8 cellular contexts compared by ENCODE assay signal in the genomic region with DNA sequence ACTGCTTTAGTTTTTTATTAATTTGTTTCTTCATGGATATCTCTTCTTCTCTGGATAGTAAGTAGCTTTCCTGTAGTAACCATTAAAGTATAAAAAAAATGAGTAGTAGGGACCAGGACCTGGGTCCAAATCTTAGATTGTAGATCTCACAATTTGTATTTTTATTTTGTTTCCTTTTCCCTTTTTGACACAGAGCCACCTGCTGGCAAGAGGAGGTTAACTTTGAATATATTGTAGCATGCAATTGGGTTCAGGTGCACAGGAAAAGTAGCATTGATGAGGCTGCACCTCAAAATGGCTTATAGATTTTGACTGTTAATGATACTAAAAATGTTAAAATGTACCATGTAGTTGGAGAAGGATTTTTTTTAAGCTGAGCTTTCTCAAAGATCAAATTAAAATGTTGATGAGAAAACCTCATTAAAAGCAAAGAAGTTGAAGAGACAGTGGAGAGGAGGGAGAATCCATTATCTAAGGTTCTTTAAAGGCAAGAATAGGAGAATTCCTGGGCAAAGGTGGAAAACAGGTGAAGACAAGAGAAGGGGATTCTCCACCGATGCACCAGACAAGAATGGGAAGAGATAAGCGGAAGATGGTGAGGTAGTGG. TPM values are rescaled to one million over a fixed set of nuclear protein-coding genes. Genes with fewer than 3 reads are reported as not detected.
DNase-seq lines count a peak whose midpoint lies in the region; ATAC-seq and TF ChIP-seq lines count a peak whose summit lies in the region.

No MANE protein-coding gene starts in this region.

- in situ Hi-C loops in GM13977 (cut with MboI; ENCODE audit: low pct_unique_long_range_greater_than_20kb, low sequenced_read_pairs, unreplicated experiment), result loop anchor here (25.0 kb wide), 1 partner anchor 604 kb away; no protein-coding TSS in a partner anchor

- H3K27me3 ChIP-seq in hepatocyte, result no peaks in the 10 kb centered on the region

- H3K27ac ChIP-seq in C4-2B (no peak overlapping the region), hepatocyte (no peak overlapping the region)

- ATAC-seq in SK-N-SH treated with all-trans-retinoic acid at 6 μM for 48 hours, result peak; percentile 46; the same call in 1 of the 3 replicates
- no peak for ATAC-seq in GM21717 (IDR thresholded peaks at IDR 0.05; ENCODE audit: unreplicated experiment)
- ATAC-seq in GM19395 (IDR thresholded peaks at IDR 0.05; ENCODE audit: unreplicated experiment), result no peak

- 75% methylated on average over 2 of the region's 2 CpGs for WGBS in hepatocyte (ENCODE audit: low lambda C conversion rate, missing lambda C conversion rate)

- no peaks in the 10 kb centered on the region for H4K20me1 ChIP-seq in hepatocyte (ENCODE audit: insufficient read depth, poor library complexity, severe bottlenecking)

- no peak overlapping the region for H2AFZ ChIP-seq in hepatocyte

- H3K79me2 ChIP-seq in hepatocyte, result no peaks in the 10 kb centered on the region

- no peak overlapping the region for H3K4me2 ChIP-seq in hepatocyte

- H3K4me3 ChIP-seq in hepatocyte, result no peak overlapping the region

- H3K36me3 ChIP-seq in hepatocyte (replicated peaks; ENCODE audit: insufficient read depth, low read depth), result no peaks in the 10 kb centered on the region

- no peaks in the 10 kb centered on the region for H3K4me1 ChIP-seq in hepatocyte (ENCODE audit: insufficient read depth)

- peak; percentile 26 for DNase-seq in GM13977 (ENCODE audit: low spot score)
- peak; percentile 33 for DNase-seq in hepatocyte (ENCODE audit: low spot score)
- no peak for DNase-seq in MV-4-11 (lab: John Stamatoyannopoulos, UW)
- DNase-seq in middle frontal gyrus (ENCODE audit: extremely low spot score, low spot score), result no peak

- TF ChIP-seq CTCF in C4-2B (conservative IDR thresholded peaks at IDR 0.05), result peak; percentile 79
- peak; percentile 59 for TF ChIP-seq CTCF in GM13977 (IDR thresholded peaks at IDR 0.05; ENCODE audit: extremely low read depth, insufficient read depth, missing control alignments)
- TF ChIP-seq CTCF in hepatocyte (IDR thresholded peaks at IDR 0.05; ENCODE audit: poor library complexity), result peak; percentile 65

- no peaks in the 10 kb centered on the region for H3K9me2 ChIP-seq in hepatocyte (replicated peaks; ENCODE audit: insufficient read depth)

- no peaks in the 10 kb centered on the region for H3K9me3 ChIP-seq in hepatocyte (ENCODE audit: low read depth)

TF ChIP-seq in SK-N-SH treated with all-trans-retinoic acid at 6 μM for 48 hours, 23 proteins besides CTCF, POLR2A, EP300 and RAD21:
- TF ChIP-seq BACH2 (CRISPR knock-in tag; IDR thresholded peaks at IDR 0.05; ENCODE audit: borderline replicate concordance) (no peak), CSDC2 (CRISPR knock-in tag; IDR thresholded peaks at IDR 0.05) (no peak), ARNTL (CRISPR knock-in tag; IDR thresholded peaks at IDR 0.05; ENCODE audit: borderline replicate concordance, low read depth) (no peak), ZFP3 (CRISPR knock-in tag; IDR thresholded peaks at IDR 0.05) (no peak), ZC3H10 (CRISPR knock-in tag; IDR thresholded peaks at IDR 0.05) (no peak)
- TF ChIP-seq, protein P1, sequence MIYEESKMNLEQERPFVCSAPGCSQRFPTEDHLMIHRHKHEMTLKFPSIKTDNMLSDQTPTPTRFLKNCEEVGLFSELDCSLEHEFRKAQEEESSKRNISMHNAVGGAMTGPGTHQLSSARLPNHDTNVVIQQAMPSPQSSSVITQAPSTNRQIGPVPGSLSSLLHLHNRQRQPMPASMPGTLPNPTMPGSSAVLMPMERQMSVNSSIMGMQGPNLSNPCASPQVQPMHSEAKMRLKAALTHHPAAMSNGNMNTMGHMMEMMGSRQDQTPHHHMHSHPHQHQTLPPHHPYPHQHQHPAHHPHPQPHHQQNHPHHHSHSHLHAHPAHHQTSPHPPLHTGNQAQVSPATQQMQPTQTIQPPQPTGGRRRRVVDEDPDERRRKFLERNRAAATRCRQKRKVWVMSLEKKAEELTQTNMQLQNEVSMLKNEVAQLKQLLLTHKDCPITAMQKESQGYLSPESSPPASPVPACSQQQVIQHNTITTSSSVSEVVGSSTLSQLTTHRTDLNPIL (CRISPR knock-in tag; IDR thresholded peaks at IDR 0.05; ENCODE audit: low read depth), result no peak
- TF ChIP-seq, protein P2, sequence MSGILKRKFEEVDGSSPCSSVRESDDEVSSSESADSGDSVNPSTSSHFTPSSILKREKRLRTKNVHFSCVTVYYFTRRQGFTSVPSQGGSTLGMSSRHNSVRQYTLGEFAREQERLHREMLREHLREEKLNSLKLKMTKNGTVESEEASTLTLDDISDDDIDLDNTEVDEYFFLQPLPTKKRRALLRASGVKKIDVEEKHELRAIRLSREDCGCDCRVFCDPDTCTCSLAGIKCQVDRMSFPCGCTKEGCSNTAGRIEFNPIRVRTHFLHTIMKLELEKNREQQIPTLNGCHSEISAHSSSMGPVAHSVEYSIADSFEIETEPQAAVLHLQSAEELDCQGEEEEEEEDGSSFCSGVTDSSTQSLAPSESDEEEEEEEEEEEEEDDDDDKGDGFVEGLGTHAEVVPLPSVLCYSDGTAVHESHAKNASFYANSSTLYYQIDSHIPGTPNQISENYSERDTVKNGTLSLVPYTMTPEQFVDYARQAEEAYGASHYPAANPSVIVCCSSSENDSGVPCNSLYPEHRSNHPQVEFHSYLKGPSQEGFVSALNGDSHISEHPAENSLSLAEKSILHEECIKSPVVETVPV (CRISPR knock-in tag; IDR thresholded peaks at IDR 0.05), result no peak

RNA-seq across cellular contexts. Expression of a gene that starts 48.3 kb away (rescaled TPM):
- 0.08 and 1.6 TPM in 2 replicates for total RNA-seq in hepatocyte
- polyA plus RNA-seq in hepatocyte, result 0.30 and 0.49 TPM in 2 replicates

Comparison
In these comparisons a context has a peak if more than half of its experiments do, and no peak if none do; other contexts are left out.
1. DNase-seq: peak in GM13977 (single experiment) and hepatocyte (single experiment); none in MV-4-11 (single experiment) and middle frontal gyrus (single experiment).
2. Peak in every context shown above with its lines, with median percentiles within 50 percentile points of each other: CTCF ChIP-seq.